In the genomic region with DNA sequence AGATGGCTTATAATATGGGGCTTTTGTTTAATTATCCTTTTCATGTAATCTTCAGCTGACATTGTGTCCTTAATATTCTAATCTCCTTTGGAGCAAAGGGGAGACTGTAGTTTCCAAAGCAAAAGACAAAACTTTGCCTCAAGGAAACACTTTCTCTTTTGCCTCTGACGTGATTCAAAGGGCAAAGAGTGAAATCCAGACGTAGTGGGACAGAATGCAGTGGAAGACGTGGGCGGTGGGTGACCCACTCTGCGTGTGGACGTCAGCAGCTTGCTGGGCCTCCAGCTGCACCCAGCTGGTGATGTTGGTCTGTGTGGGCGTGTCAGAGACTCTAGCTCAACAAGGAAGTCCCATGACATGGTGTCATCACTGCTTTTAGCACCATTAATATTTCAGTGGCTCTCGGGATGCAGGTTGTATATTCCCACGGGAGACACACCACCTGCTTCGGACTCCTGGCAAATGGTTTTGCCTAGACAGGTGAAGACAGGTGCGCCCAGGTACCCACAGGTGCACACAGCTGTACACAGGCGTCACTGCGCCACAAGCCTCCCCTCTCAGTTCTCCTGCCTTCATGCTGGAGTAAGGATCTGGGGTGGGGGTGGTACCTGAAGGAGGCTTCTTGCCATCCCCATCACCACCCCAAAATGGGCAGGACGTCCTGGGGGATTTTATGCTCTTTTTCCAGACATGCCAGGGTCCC, we compare ENCODE assay signal across 10 cellular contexts.
DNase-seq lines count a peak whose midpoint lies in the region; ATAC-seq and TF ChIP-seq lines count a peak whose summit lies in the region.
"Had no signal": no experiment of that assay in that cellular context is flagged by ENCODE, and none has a peak within 500 bp of the region (broad histone marks: within the 10 kb centered on the region; RNA-seq: fewer than 3 reads in every experiment).

No MANE protein-coding gene starts in this region.

- CTCF ChIA-PET in GM10248 (lab: Yijun Ruan, JAX): no interaction called here

- DNase-seq in GM10248 (ENCODE audit: extremely low spot score) (peak; percentile 64), NCI-H748 treated with DMSO at 0.1 percent for 48 hours (lab: John Stamatoyannopoulos, UW) (peak; percentile 5), fibroblast of the aortic adventitia (ENCODE audit: low read depth) (peak; percentile 79), progenitor cell of endocrine pancreas (ENCODE audit: low spot score, unreplicated experiment) (no peak), NCI-H1694 (lab: John Stamatoyannopoulos, UW) (no peak)
- no peak for DNase-seq in effector CD4-positive, alpha-beta T cell
- DNase-seq: effector memory CD4-positive, alpha-beta T cell had no signal

- no peaks in the 10 kb centered on the region for H3K27me3 ChIP-seq in rectal smooth muscle tissue (ENCODE audit: control insufficient read depth, insufficient read depth, low read length)

- no peak for ATAC-seq in GM18511 (IDR thresholded peaks at IDR 0.05; ENCODE audit: unreplicated experiment)
- ATAC-seq: Panc1 had no signal

- H3K36me3 Mint-ChIP-seq in progenitor cell of endocrine pancreas (ENCODE audit: insufficient read depth): no peaks in the 10 kb centered on the region

- no peaks in the 10 kb centered on the region for H3K9me3 Mint-ChIP-seq in progenitor cell of endocrine pancreas (ENCODE audit: low read depth)

- H3K36me3 ChIP-seq in rectal smooth muscle tissue (ENCODE audit: control insufficient read depth, insufficient read depth, low read length): no peaks in the 10 kb centered on the region

- peak overlapping the region; percentile 15 for H3K27ac ChIP-seq in rectal smooth muscle tissue (ENCODE audit: low read depth, low read length)

- H3K9ac ChIP-seq in rectal smooth muscle tissue (ENCODE audit: low read length): no peak overlapping the region

- H3K27me3 Mint-ChIP-seq in progenitor cell of endocrine pancreas: peaks cover 7% of the 10 kb centered on the region

- H3K4me1 Mint-ChIP-seq in progenitor cell of endocrine pancreas (ENCODE audit: low read depth): no peaks in the 10 kb centered on the region

- H3K4me3 ChIP-seq in fibroblast of the aortic adventitia (ENCODE audit: low read depth, low read length): no peak overlapping the region
- no peak overlapping the region for H3K4me3 ChIP-seq in rectal smooth muscle tissue (ENCODE audit: low read length)

- H3K4me1 ChIP-seq in rectal smooth muscle tissue (ENCODE audit: control insufficient read depth, insufficient read depth, low read length): no peaks in the 10 kb centered on the region

- POLR2A ChIA-PET in GM10248 (lab: Yijun Ruan, JAX): interaction anchor here (0.6 kb wide), 1 partner anchor 68 kb away, joined by 7 read pairs; no protein-coding TSS in a partner anchor

- H3K4me3 Mint-ChIP-seq in progenitor cell of endocrine pancreas (ENCODE audit: low read depth): no peak overlapping the region

- H3K27ac Mint-ChIP-seq in progenitor cell of endocrine pancreas: no peak overlapping the region

- no peak for TF ChIP-seq CTCF in GM10248 (IDR thresholded peaks at IDR 0.05; ENCODE audit: control extremely low read depth, extremely low read depth, low read depth, missing control alignments)
- no peak for TF ChIP-seq CTCF in fibroblast of the aortic adventitia (IDR thresholded peaks at IDR 0.05; ENCODE audit: insufficient read depth, low read length)
- no peak for TF ChIP-seq CTCF in progenitor cell of endocrine pancreas (IDR thresholded peaks at IDR 0.05; ENCODE audit: unreplicated experiment)

Comparison
In these comparisons a context has a peak if more than half of its experiments do, and no peak if none do; other contexts are left out.
1. DNase-seq: peak in GM10248 (single experiment), NCI-H748 treated with DMSO at 0.1 percent for 48 hours (single experiment) and fibroblast of the aortic adventitia (single experiment); none in progenitor cell of endocrine pancreas (single experiment), effector CD4-positive, alpha-beta T cell (single experiment) and NCI-H1694 (single experiment).